In genomic region chrX:140762061-140762460, GRCh38 we compare ENCODE assay signal across 9 cellular contexts. TPM values are rescaled to one million over a fixed set of nuclear protein-coding genes. Genes with fewer than 3 reads are reported as not detected.
A peak's percentile ranks its signal among the peaks of the same experiment; 100 is the strongest.
DNase-seq lines count a peak whose midpoint lies in the region; ATAC-seq and TF ChIP-seq lines count a peak whose summit lies in the region.
"Had no signal": no experiment of that assay in that cellular context is flagged by ENCODE, and none has a peak within 500 bp of the region (broad histone marks: within the 10 kb centered on the region; RNA-seq: fewer than 3 reads in every experiment).

No MANE protein-coding gene starts in this region.

- no peaks in the 10 kb centered on the region for H3K9me3 ChIP-seq in OCI-LY1 (ENCODE audit: low read length)
- no peaks in the 10 kb centered on the region for H3K9me3 ChIP-seq in thyroid gland

- H3K79me2 ChIP-seq in OCI-LY1 (ENCODE audit: insufficient read depth, low read length) = no peaks in the 10 kb centered on the region

- intact Hi-C loops in thyroid gland (cut with DNase I) = no loop called here

- no peak overlapping the region for H3K4me3 ChIP-seq in OCI-LY1 (ENCODE audit: low read depth, low read length, poor library complexity, severe bottlenecking)
- no peak overlapping the region for H3K4me3 ChIP-seq in kidney epithelial cell (ENCODE audit: low read depth, low read length)
- no peak overlapping the region for H3K4me3 ChIP-seq in thyroid gland (replicated peaks in 1 of 3)

- H4K20me1 ChIP-seq in OCI-LY1 (ENCODE audit: insufficient read depth, low read length) = no peaks in the 10 kb centered on the region

- peak; percentile 50 for TF ChIP-seq CTCF in OCI-LY1 (IDR thresholded peaks at IDR 0.05; ENCODE audit: low read length)
- peak; percentile 82 for TF ChIP-seq CTCF in kidney epithelial cell (IDR thresholded peaks at IDR 0.05; ENCODE audit: insufficient read depth, low read length, poor library complexity, severe bottlenecking)
- peak in 4 of 6 experiments; percentile 35 to 72 (median 62) for TF ChIP-seq CTCF in thyroid gland (IDR thresholded peaks at IDR 0.05)

- TF ChIP-seq POLR2A in thyroid gland (IDR thresholded peaks at IDR 0.05) = no peak

- no peaks in the 10 kb centered on the region for H3K4me1 ChIP-seq in OCI-LY1 (ENCODE audit: insufficient read depth, low read length, severe bottlenecking)
- peaks cover 0 to 5% of the 10 kb centered on the region in 2 donors for H3K4me1 ChIP-seq in thyroid gland

- no peak overlapping the region for H3K9ac ChIP-seq in OCI-LY1 (ENCODE audit: low read length)

- ATAC-seq in GM18517 (IDR thresholded peaks at IDR 0.05; ENCODE audit: unreplicated experiment) (peak; percentile 74), HG03103 (IDR thresholded peaks at IDR 0.05; ENCODE audit: low read depth, unreplicated experiment) (peak; percentile 81)

- H3K36me3 ChIP-seq in OCI-LY1 (ENCODE audit: insufficient read depth, low read length) = no peaks in the 10 kb centered on the region
- H3K36me3 ChIP-seq in kidney epithelial cell (ENCODE audit: control insufficient read depth, insufficient read depth, low read length) = no peaks in the 10 kb centered on the region
- H3K36me3 ChIP-seq in thyroid gland = no peaks in the 10 kb centered on the region

- no peak overlapping the region for H2AFZ ChIP-seq in OCI-LY1 (ENCODE audit: low read length)

- 4 to 5% methylated on average over 7 of the region's 7 CpGs for WGBS in thyroid gland, 2 donors

- H3K27ac ChIP-seq in OCI-LY1 (ENCODE audit: low read depth, low read length, poor library complexity, severe bottlenecking) (no peak overlapping the region), caudate nucleus (ENCODE audit: low read depth, low read length) (no peak overlapping the region), thyroid gland (no peak overlapping the region)

- H3K4me2 ChIP-seq in OCI-LY1 (ENCODE audit: low read length) = no peak overlapping the region

- H3K27me3 ChIP-seq in OCI-LY1 (ENCODE audit: insufficient read depth, low read length) (no peaks in the 10 kb centered on the region), kidney epithelial cell (ENCODE audit: control insufficient read depth, insufficient read depth, low read length) (no peaks in the 10 kb centered on the region), thyroid gland (no peaks in the 10 kb centered on the region)

- no peaks in the 10 kb centered on the region for H3F3A ChIP-seq in OCI-LY1 (ENCODE audit: insufficient read depth, low read length)

- peak; percentile 12 for DNase-seq in CMK (ENCODE audit: low read depth)
- peak in 34 of 61 donors; percentile 0 to 41 (median 8) for DNase-seq in caudate nucleus (lab: John Stamatoyannopoulos, UW)
- DNase-seq in kidney epithelial cell (ENCODE audit: low read depth) = no peak
- peak; percentile 26 to 31 for DNase-seq in thyroid gland
- no peak for DNase-seq in UCSD-AML1 (lab: John Stamatoyannopoulos, UW; ENCODE audit: unreplicated experiment)
- DNase-seq: activated B cell treated with CpG ODN at 0.5 μM for 24 hours had no signal

- no peaks in the 10 kb centered on the region for H3K9me2 ChIP-seq in OCI-LY1 (ENCODE audit: low read depth, low read length)

RNA-seq across cellular contexts. Expression of gene LINC00632, which starts 52.5 kb away (rescaled TPM):
- total RNA-seq in kidney epithelial cell (1.4 and 3.7 TPM in 2 replicates), thyroid gland (10 to 100 TPM; 16.7 to 74.6 (median 32.6) TPM)

Comparison
In these comparisons a context has a peak if more than half of its experiments do, and no peak if none do; other contexts are left out.
1. DNase-seq: peak in CMK (single experiment), caudate nucleus (34 of 61) and thyroid gland (2 of 2); none in kidney epithelial cell (single experiment) and UCSD-AML1 (single experiment).
2. Peak in every context shown above with its lines, with median percentiles within 50 percentile points of each other: CTCF ChIP-seq.